In genomic region chr4:36779601-36780000, GRCh38 we compare ENCODE assay signal across 24 cellular contexts.
"Had no signal": no experiment of that assay in that cellular context is flagged by ENCODE, and none has a peak within 500 bp of the region (broad histone marks: within the 10 kb centered on the region; RNA-seq: fewer than 3 reads in every experiment).

No MANE protein-coding gene starts in this region.

- H3K27ac Mint-ChIP-seq: immature natural killer cell, mesothelial cell of epicardium, naive B cell had no signal

- H3K9me3 Mint-ChIP-seq: mesothelial cell of epicardium had no signal

- ATAC-seq: foreskin keratinocyte, gastroesophageal sphincter, heart left ventricle, left cardiac atrium, left lung, left ventricle myocardium superior, lower lobe of right lung, mucosa of descending colon had no signal

- FAIRE-seq: colon, endothelial cell of umbilical vein, frontal cortex had no signal

- H3K4me1 Mint-ChIP-seq: immature natural killer cell, naive B cell had no signal

- H3K36me3 Mint-ChIP-seq: immature natural killer cell, mesothelial cell of epicardium, naive B cell had no signal

- H3K27me3 ChIP-seq: dorsolateral prefrontal cortex, esophagus muscularis mucosa, foreskin keratinocyte, gastroesophageal sphincter, heart left ventricle, hepatocyte, left lung had no signal

- H3K4me1 ChIP-seq: esophagus muscularis mucosa, foreskin keratinocyte, gastroesophageal sphincter, heart left ventricle, left lung, lower lobe of right lung had no signal

- H3K4me3 ChIP-seq: coronary artery, dorsolateral prefrontal cortex, esophagus muscularis mucosa, gastroesophageal sphincter, heart left ventricle, hepatocyte, left lung, lower lobe of right lung, mucosa of descending colon had no signal

- DNase-seq: dermis blood vessel endothelial cell; dorsolateral prefrontal cortex; effector CD4-positive, alpha-beta T cell; effector memory CD4-positive, alpha-beta T cell; foreskin keratinocyte; heart left ventricle; hypothalamus; immature natural killer cell; islet precursor cell; left cardiac atrium; left lung; left ventricle myocardium superior; lower lobe of right lung; mesenchymal stem cell; mucosa of descending colon; naive B cell had no signal

- H3K9me3 ChIP-seq: esophagus muscularis mucosa, gastroesophageal sphincter, heart left ventricle, lower lobe of right lung, mucosa of descending colon had no signal

- H3K27me3 Mint-ChIP-seq: naive B cell had no signal

- H3K27ac ChIP-seq: coronary artery, dorsolateral prefrontal cortex, esophagus muscularis mucosa, foreskin keratinocyte, gastroesophageal sphincter, heart left ventricle, hepatocyte, left lung, lower lobe of right lung had no signal

- H3K4me3 Mint-ChIP-seq: immature natural killer cell, mesothelial cell of epicardium had no signal

- H3K36me3 ChIP-seq: esophagus muscularis mucosa, gastroesophageal sphincter, heart left ventricle, left lung, lower lobe of right lung had no signal
